ENCODE assay signal across 2 cellular contexts in genomic region chr2:953408-953807, GRCh38.
TF ChIP-seq lines count a peak whose summit lies in the region.

No MANE protein-coding gene starts in this region.

TF ChIP-seq in IMR-90, 13 proteins besides CTCF, POLR2A, EP300 and RAD21 (continued from another document):
- no peak for TF ChIP-seq BHLHE40 (IDR thresholded peaks at IDR 0.05; ENCODE audit: low read depth, low read length)

TF ChIP-seq in SK-N-SH, 30 proteins besides CTCF, POLR2A, EP300 and RAD21:
- TF ChIP-seq, protein P1, sequence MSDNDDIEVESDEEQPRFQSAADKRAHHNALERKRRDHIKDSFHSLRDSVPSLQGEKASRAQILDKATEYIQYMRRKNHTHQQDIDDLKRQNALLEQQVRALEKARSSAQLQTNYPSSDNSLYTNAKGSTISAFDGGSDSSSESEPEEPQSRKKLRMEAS (IDR thresholded peaks at IDR 0.05; ENCODE audit: low read depth), result no peak
- TF ChIP-seq FOXJ3 (CRISPR knock-in tag; IDR thresholded peaks at IDR 0.05), result no peak
- TF ChIP-seq JUND (IDR thresholded peaks at IDR 0.05), result no peak
- TF ChIP-seq NFIC (IDR thresholded peaks at IDR 0.05; ENCODE audit: borderline replicate concordance), result no peak
- no peak for TF ChIP-seq POLR2AphosphoS5 (IDR thresholded peaks at IDR 0.05; ENCODE audit: low read depth, low read length)
- TF ChIP-seq NRF1 (IDR thresholded peaks at IDR 0.05; ENCODE audit: low read depth, low read length), result no peak
- no peak for TF ChIP-seq MXI1 (IDR thresholded peaks at IDR 0.05; ENCODE audit: low read depth, low read length)
- no peak for TF ChIP-seq IRF3 (IDR thresholded peaks at IDR 0.05; ENCODE audit: low read depth, low read length)
- no peak for TF ChIP-seq GABPA (IDR thresholded peaks at IDR 0.05; ENCODE audit: low read depth)
- no peak for TF ChIP-seq FOXM1 (IDR thresholded peaks at IDR 0.05; ENCODE audit: low read depth)
- TF ChIP-seq FOSL2 (IDR thresholded peaks at IDR 0.05; ENCODE audit: borderline replicate concordance, low read depth), result no peak
- TF ChIP-seq, protein P2, sequence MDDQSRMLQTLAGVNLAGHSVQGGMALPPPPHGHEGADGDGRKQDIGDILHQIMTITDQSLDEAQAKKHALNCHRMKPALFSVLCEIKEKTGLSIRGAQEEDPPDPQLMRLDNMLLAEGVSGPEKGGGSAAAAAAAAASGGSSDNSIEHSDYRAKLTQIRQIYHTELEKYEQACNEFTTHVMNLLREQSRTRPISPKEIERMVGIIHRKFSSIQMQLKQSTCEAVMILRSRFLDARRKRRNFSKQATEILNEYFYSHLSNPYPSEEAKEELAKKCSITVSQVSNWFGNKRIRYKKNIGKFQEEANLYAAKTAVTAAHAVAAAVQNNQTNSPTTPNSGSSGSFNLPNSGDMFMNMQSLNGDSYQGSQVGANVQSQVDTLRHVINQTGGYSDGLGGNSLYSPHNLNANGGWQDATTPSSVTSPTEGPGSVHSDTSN (IDR thresholded peaks at IDR 0.05), result no peak
- no peak for TF ChIP-seq GATA2 (CRISPR knock-in tag; IDR thresholded peaks at IDR 0.05)
- no peak for TF ChIP-seq USF1 (IDR thresholded peaks at IDR 0.05; ENCODE audit: borderline replicate concordance, low read depth)
- no peak for TF ChIP-seq YY1 (IDR thresholded peaks at IDR 0.05; ENCODE audit: low read depth)
